In the genomic region with DNA sequence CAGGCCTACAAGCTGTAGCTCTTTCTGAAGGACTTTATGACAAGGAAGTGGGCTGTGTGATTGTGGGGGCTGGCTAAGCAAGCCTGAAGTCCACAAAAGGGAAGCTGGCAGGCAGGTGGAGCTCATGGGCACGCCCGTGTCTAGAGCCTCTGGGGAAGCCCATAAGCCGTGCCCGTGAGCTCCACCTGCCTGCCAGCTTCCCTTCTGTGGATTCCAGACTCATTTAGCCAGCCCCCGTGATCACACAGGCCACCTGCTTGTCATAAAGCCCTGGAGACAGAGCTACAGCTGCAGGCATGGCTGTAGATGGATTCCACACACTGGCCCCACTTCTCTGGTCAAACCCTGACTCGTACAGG, we compare ENCODE assay signal across 9 cellular contexts. TPM values are rescaled to one million over a fixed set of nuclear protein-coding genes. Genes with fewer than 3 reads are reported as not detected.
DNase-seq lines count a peak whose midpoint lies in the region; ATAC-seq and TF ChIP-seq lines count a peak whose summit lies in the region.
"Had no signal": no experiment of that assay in that cellular context is flagged by ENCODE, and none has a peak within 500 bp of the region (broad histone marks: within the 10 kb centered on the region; RNA-seq: fewer than 3 reads in every experiment).

No MANE protein-coding gene starts in this region.

- peak; percentile 84 for ATAC-seq in activated CD8-positive, alpha-beta memory T cell treated with anti-CD3 and anti-CD28 coated beads, Interleukin-2, amount 10 ng/mL, durations not matched to agents 7 days and 5 days
- ATAC-seq in left ventricle myocardium superior, result peak; percentile 7

- H3K4me3 Mint-ChIP-seq in activated CD8-positive, alpha-beta memory T cell treated with anti-CD3 and anti-CD28 coated beads, Interleukin-2, amount 10 ng/mL, durations not matched to agents 7 days and 5 days, result peak overlapping the region; percentile 66
- no peak overlapping the region for H3K4me3 Mint-ChIP-seq in chondrocyte (ENCODE audit: unreplicated experiment)

- CTCF ChIA-PET in activated CD8-positive, alpha-beta memory T cell treated with anti-CD3 and anti-CD28 coated beads, Interleukin-2, amount 10 ng/mL, durations not matched to agents 7 days and 5 days (lab: Charles Lee), result interaction anchor here (0.6 to 6.5 kb wide), 26 partner anchors 10 to 300 kb away, joined by 3 to 111 read pairs (median 5); a partner anchor contains a TSS

- intact Hi-C loops in left ventricle myocardium superior (cut with micrococcal nuclease), result no loop called here

- TF ChIP-seq CTCF in GM13976 (IDR thresholded peaks at IDR 0.05; ENCODE audit: borderline replicate concordance, control extremely low read depth, extremely low read depth, insufficient read depth, missing control alignments) (no peak), chondrocyte (IDR thresholded peaks at IDR 0.05) (no peak)

- DNase-seq in GM19238 (ENCODE audit: insufficient read length, low spot score) (peak; percentile 42), NCI-H2196 (lab: John Stamatoyannopoulos, UW; ENCODE audit: unreplicated experiment) (peak; percentile 84), left ventricle myocardium superior (no peak), NCI-H226 (no peak), GM13976 (ENCODE audit: low spot score) (no peak), chondrocyte (ENCODE audit: low spot score) (no peak)
- peak; percentile 86 for DNase-seq in activated CD8-positive, alpha-beta memory T cell treated with anti-CD3 and anti-CD28 coated beads, Interleukin-2, amount 10 ng/mL, durations not matched to agents 7 days and 5 days
- DNase-seq in stimulated activated CD4-positive, alpha-beta T cell treated with anti-CD3 and anti-CD28 coated beads, TNF-alpha, amount 100 ng/mL, for 1 hour (ENCODE audit: low read depth in 3 of 3, low spot score in 1 of 3), result peak in 2 of 3 donors; percentile 13 to 29

- H3K9me3 Mint-ChIP-seq in activated CD8-positive, alpha-beta memory T cell treated with anti-CD3 and anti-CD28 coated beads, Interleukin-2, amount 10 ng/mL, durations not matched to agents 7 days and 5 days (ENCODE audit: low read depth), result no peaks in the 10 kb centered on the region
- H3K9me3 Mint-ChIP-seq in chondrocyte (ENCODE audit: low read depth), result no peaks in the 10 kb centered on the region

- peak overlapping the region; percentile 95 for H3K27ac Mint-ChIP-seq in activated CD8-positive, alpha-beta memory T cell treated with anti-CD3 and anti-CD28 coated beads, Interleukin-2, amount 10 ng/mL, durations not matched to agents 7 days and 5 days
- no peak overlapping the region for H3K27ac Mint-ChIP-seq in chondrocyte (ENCODE audit: unreplicated experiment)

- peaks cover 38% of the 10 kb centered on the region for H3K4me1 Mint-ChIP-seq in activated CD8-positive, alpha-beta memory T cell treated with anti-CD3 and anti-CD28 coated beads, Interleukin-2, amount 10 ng/mL, durations not matched to agents 7 days and 5 days
- peaks cover 5% of the 10 kb centered on the region for H3K4me1 Mint-ChIP-seq in chondrocyte (ENCODE audit: low read depth)

- H3K27me3 Mint-ChIP-seq in activated CD8-positive, alpha-beta memory T cell treated with anti-CD3 and anti-CD28 coated beads, Interleukin-2, amount 10 ng/mL, durations not matched to agents 7 days and 5 days, result no peaks in the 10 kb centered on the region
- H3K27me3 Mint-ChIP-seq in chondrocyte (ENCODE audit: low read depth), result peaks cover 5% of the 10 kb centered on the region

- in situ Hi-C loops in GM13976 (cut with MboI; ENCODE audit: low sequenced_read_pairs, unreplicated experiment), result no loop called here

- no peaks in the 10 kb centered on the region for H3K36me3 Mint-ChIP-seq in activated CD8-positive, alpha-beta memory T cell treated with anti-CD3 and anti-CD28 coated beads, Interleukin-2, amount 10 ng/mL, durations not matched to agents 7 days and 5 days
- H3K36me3 Mint-ChIP-seq in chondrocyte (ENCODE audit: low read depth), result no peaks in the 10 kb centered on the region

RNA-seq across cellular contexts. Expression of a gene that starts 15.2 kb away (rescaled TPM):
- under 1 TPM; 0.09 to 0.12 TPM for total RNA-seq in activated CD8-positive, alpha-beta memory T cell treated with anti-CD3 and anti-CD28 coated beads, Interleukin-2, amount 10 ng/mL, durations not matched to agents 7 days and 5 days
- total RNA-seq in left ventricle myocardium superior, result 3.0 TPM
- total RNA-seq in chondrocyte, result 0.13 TPM in 1 of 3 replicates, not detected in the others
- total RNA-seq: LHCN-M2 had no signal

RNA-seq across cellular contexts. Expression of a gene that starts 22.5 kb away (rescaled TPM):
- total RNA-seq in activated CD8-positive, alpha-beta memory T cell treated with anti-CD3 and anti-CD28 coated beads, Interleukin-2, amount 10 ng/mL, durations not matched to agents 7 days and 5 days, result under 1 TPM in 1 of 2 experiments, not detected in 1; 0.12 TPM
- 0.27 TPM for total RNA-seq in left ventricle myocardium superior
- not detected in 3 replicates for total RNA-seq in chondrocyte
- total RNA-seq: LHCN-M2 had no signal

RNA-seq across cellular contexts. Expression of a gene that starts 44.2 kb away (rescaled TPM):
- total RNA-seq in activated CD8-positive, alpha-beta memory T cell treated with anti-CD3 and anti-CD28 coated beads, Interleukin-2, amount 10 ng/mL, durations not matched to agents 7 days and 5 days, result not detected
- total RNA-seq in left ventricle myocardium superior (not detected), chondrocyte (not detected in 3 replicates)
- total RNA-seq: LHCN-M2 had no signal

Comparison
In these comparisons a context has a peak if more than half of its experiments do, and no peak if none do; other contexts are left out.
1. DNase-seq: peak in GM19238 (single experiment), NCI-H2196 (single experiment), activated CD8-positive, alpha-beta memory T cell treated with anti-CD3 and anti-CD28 coated beads, Interleukin-2, amount 10 ng/mL, durations not matched to agents 7 days and 5 days (single experiment) and stimulated activated CD4-positive, alpha-beta T cell treated with anti-CD3 and anti-CD28 coated beads, TNF-alpha, amount 100 ng/mL, for 1 hour (2 of 3); none in left ventricle myocardium superior (single experiment), NCI-H226 (single experiment), GM13976 (single experiment) and chondrocyte (single experiment).